8 cellular contexts compared by ENCODE assay signal in the genomic region with DNA sequence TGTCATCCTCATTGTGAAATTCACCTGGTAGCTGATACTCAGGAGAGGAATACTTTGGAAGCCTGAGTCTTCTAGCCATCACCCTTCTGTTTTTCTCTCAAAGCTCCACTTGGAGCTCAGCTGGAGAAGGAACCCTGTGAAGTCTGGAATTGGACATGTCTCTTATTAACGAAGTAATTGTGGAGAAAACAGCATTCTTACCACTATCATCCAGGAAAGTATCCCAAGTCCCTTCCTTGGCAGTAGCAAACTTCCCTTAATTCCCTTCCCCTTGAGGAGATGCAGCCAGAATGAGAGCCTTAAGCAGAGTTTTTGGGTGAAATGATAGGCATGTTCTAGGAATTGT. TPM values are rescaled to one million over a fixed set of nuclear protein-coding genes. Genes with fewer than 3 reads are reported as not detected.
DNase-seq lines count a peak whose midpoint lies in the region; ATAC-seq and TF ChIP-seq lines count a peak whose summit lies in the region.

No MANE protein-coding gene starts in this region.

- H3K4me2 ChIP-seq in mesenchymal stem cell (ENCODE audit: low read length, poor library complexity, severe bottlenecking) = peak overlapping the region; percentile 75

- H3K79me1 ChIP-seq in mesenchymal stem cell (replicated peaks; ENCODE audit: low read length, poor library complexity, severe bottlenecking) = peaks cover 2% of the 10 kb centered on the region

- peaks cover 0 to 5% of the 10 kb centered on the region in 2 experiments for H3K36me3 ChIP-seq in mesenchymal stem cell (ENCODE audit: control insufficient read depth in 1 of 2, insufficient read depth in 2 of 2, low read depth in 1 of 2, low read length in 2 of 2)
- no peaks in the 10 kb centered on the region for H3K36me3 ChIP-seq in upper lobe of right lung

- H3K27me3 Mint-ChIP-seq in activated naive CD4-positive, alpha-beta T cell treated with anti-CD3 and anti-CD28 coated beads, Interleukin-2, amount 10 ng/mL, durations not matched to agents 7 days and 5 days = peaks cover 3% of the 10 kb centered on the region
- peaks cover 2% of the 10 kb centered on the region for H3K27me3 Mint-ChIP-seq in brain

- H2BK15ac ChIP-seq in mesenchymal stem cell (ENCODE audit: low read depth, poor library complexity, severe bottlenecking) = no peak overlapping the region

- H3K4me3 Mint-ChIP-seq in activated naive CD4-positive, alpha-beta T cell treated with anti-CD3 and anti-CD28 coated beads, Interleukin-2, amount 10 ng/mL, durations not matched to agents 7 days and 5 days = peak overlapping the region; percentile 76
- H3K4me3 Mint-ChIP-seq in brain = peak overlapping the region; percentile 79 to 88 (median 82)

- no CpG with 5 or more reads among the region's 1 CpG for WGBS in mesenchymal stem cell

- no peak overlapping the region for H4K91ac ChIP-seq in mesenchymal stem cell (ENCODE audit: low read length)

- DNase-seq in activated naive CD4-positive, alpha-beta T cell treated with anti-CD3 and anti-CD28 coated beads, Interleukin-2, amount 10 ng/mL, durations not matched to agents 7 days and 5 days = no peak
- no peak for DNase-seq in activated naive CD4-positive, alpha-beta T cell treated with Interleukin-2 at 50 U/mL for 16 hours
- no peak for DNase-seq in mesenchymal stem cell
- DNase-seq in upper lobe of right lung = no peak
- DNase-seq in LoVo (ENCODE audit: low spot score) = no peak
- no peak for DNase-seq in AG08395 (ENCODE audit: low spot score)
- DNase-seq in stimulated activated CD4-positive, alpha-beta T cell treated with anti-CD3 and anti-CD28 coated beads, Interleukin-12 subunit alpha, Interleukin-12 subunit beta, amount 100 ng/mL, for 4 hours = no peak

- H2AK5ac ChIP-seq in mesenchymal stem cell (ENCODE audit: low read length, severe bottlenecking) = no peak overlapping the region

- peak overlapping the region; percentile 68 for H2BK5ac ChIP-seq in mesenchymal stem cell (ENCODE audit: low read depth, low read length, poor library complexity, severe bottlenecking)

- H3K9ac ChIP-seq in mesenchymal stem cell (ENCODE audit: low read length) = peak overlapping the region; percentile 98

- H2BK12ac ChIP-seq in mesenchymal stem cell (ENCODE audit: low read length in 2 of 2) = no peak overlapping the region

- peak overlapping the region; percentile 88 to 90 for H3K18ac ChIP-seq in mesenchymal stem cell (ENCODE audit: low read depth in 1 of 2, low read length in 2 of 2)

- TF ChIP-seq CTCF in brain (conservative IDR thresholded peaks at IDR 0.05) (no peak), upper lobe of right lung (IDR thresholded peaks at IDR 0.05) (no peak)

- peak overlapping the region; percentile 93 for H4K8ac ChIP-seq in mesenchymal stem cell (ENCODE audit: low read length)

- no peak overlapping the region for H3K14ac ChIP-seq in mesenchymal stem cell (ENCODE audit: low read length in 2 of 2)

- H3K4ac ChIP-seq in mesenchymal stem cell (ENCODE audit: low read depth in 1 of 2, low read length in 2 of 2) = peak overlapping the region; percentile 20 to 73

- peak overlapping the region; percentile 79 for H3K27ac Mint-ChIP-seq in activated naive CD4-positive, alpha-beta T cell treated with anti-CD3 and anti-CD28 coated beads, Interleukin-2, amount 10 ng/mL, durations not matched to agents 7 days and 5 days
- peak overlapping the region; percentile 53 to 97 (median 81) for H3K27ac Mint-ChIP-seq in brain

- peaks cover 2% of the 10 kb centered on the region for H3K36me3 Mint-ChIP-seq in activated naive CD4-positive, alpha-beta T cell treated with anti-CD3 and anti-CD28 coated beads, Interleukin-2, amount 10 ng/mL, durations not matched to agents 7 days and 5 days
- H3K36me3 Mint-ChIP-seq in brain = peaks cover 9% of the 10 kb centered on the region

- peak overlapping the region; percentile 55 to 85 for H3K4me3 ChIP-seq in mesenchymal stem cell (ENCODE audit: insufficient read depth in 1 of 2, low read depth in 1 of 2, low read length in 2 of 2)
- H3K4me3 ChIP-seq in upper lobe of right lung = peak overlapping the region; percentile 77

- CTCF ChIA-PET in activated naive CD4-positive, alpha-beta T cell treated with anti-CD3 and anti-CD28 coated beads, Interleukin-2, amount 10 ng/mL, durations not matched to agents 7 days and 5 days (lab: Charles Lee) = interaction anchor here (0.9 kb wide), 1 partner anchor 31 kb away, joined by 3 read pairs; a partner anchor contains a TSS

- H3K27me3 ChIP-seq in mesenchymal stem cell (ENCODE audit: control insufficient read depth in 1 of 2, insufficient read depth in 1 of 2, low read length in 2 of 2) (no peaks in the 10 kb centered on the region), upper lobe of right lung (no peaks in the 10 kb centered on the region)

- no peak overlapping the region for H3K23ac ChIP-seq in mesenchymal stem cell (ENCODE audit: low read length in 2 of 2)

- intact Hi-C loops in upper lobe of right lung (cut with DNase I) = no loop called here

- H3K27ac ChIP-seq in mesenchymal stem cell (ENCODE audit: low read length, poor library complexity, severe bottlenecking) = peak overlapping the region; percentile 91
- H3K27ac ChIP-seq in upper lobe of right lung = peak overlapping the region; percentile 97

- no peak for ATAC-seq in upper lobe of right lung

- peaks cover 26% of the 10 kb centered on the region for H3K4me1 Mint-ChIP-seq in activated naive CD4-positive, alpha-beta T cell treated with anti-CD3 and anti-CD28 coated beads, Interleukin-2, amount 10 ng/mL, durations not matched to agents 7 days and 5 days
- peaks cover 35% of the 10 kb centered on the region for H3K4me1 Mint-ChIP-seq in brain

- H2AFZ ChIP-seq in mesenchymal stem cell (ENCODE audit: low read depth, low read length) = peak overlapping the region; percentile 86

- no peak overlapping the region for H2BK120ac ChIP-seq in mesenchymal stem cell (ENCODE audit: low read depth, low read length)

- H3K9me3 Mint-ChIP-seq in activated naive CD4-positive, alpha-beta T cell treated with anti-CD3 and anti-CD28 coated beads, Interleukin-2, amount 10 ng/mL, durations not matched to agents 7 days and 5 days = no peaks in the 10 kb centered on the region
- no peaks in the 10 kb centered on the region for H3K9me3 Mint-ChIP-seq in brain

- H3K9me3 ChIP-seq in mesenchymal stem cell (ENCODE audit: control insufficient read depth, low read length) = no peaks in the 10 kb centered on the region
- H3K9me3 ChIP-seq in upper lobe of right lung = no peaks in the 10 kb centered on the region

- H3K4me1 ChIP-seq in mesenchymal stem cell (ENCODE audit: control insufficient read depth, insufficient read depth, low read depth, low read length) (no peaks in the 10 kb centered on the region), upper lobe of right lung (peaks cover 22% of the 10 kb centered on the region)

RNA-seq across cellular contexts. Expression of a gene that starts 30.7 kb away (rescaled TPM):
- 94.9 TPM for polyA plus RNA-seq in brain (ENCODE audit: insufficient read depth, low read depth, low replicate concordance)
- polyA plus RNA-seq in mesenchymal stem cell (2013, experiment 1 of 2) = 43.3 TPM
- 41.8 TPM for polyA plus RNA-seq in mesenchymal stem cell (2013, experiment 2 of 2)
- 103 TPM for total RNA-seq in upper lobe of right lung
